ENCODE assay signal across 19 cellular contexts in the genomic region with DNA sequence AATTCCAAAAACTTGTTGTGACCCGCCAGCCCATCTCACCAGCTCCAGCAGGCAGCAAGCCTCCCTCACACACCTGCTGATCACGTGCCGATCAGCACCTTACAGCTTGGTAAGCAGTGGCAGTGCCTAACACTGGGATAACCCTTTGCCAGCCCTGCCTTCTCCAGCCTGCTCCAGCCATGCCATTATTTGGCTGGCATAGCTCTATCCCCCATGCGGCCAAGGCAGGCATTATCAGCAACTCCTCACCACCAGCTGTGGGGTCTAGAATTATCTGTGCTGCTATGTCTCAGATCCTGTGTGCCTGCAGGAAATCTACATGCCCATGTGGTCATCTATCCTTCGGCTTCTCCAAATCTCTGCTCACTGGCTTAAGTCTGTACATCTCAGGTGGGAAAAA.
"Had no signal": no experiment of that assay in that cellular context is flagged by ENCODE, and none has a peak within 500 bp of the region (broad histone marks: within the 10 kb centered on the region; RNA-seq: fewer than 3 reads in every experiment).

No MANE protein-coding gene starts in this region.

- H3K36me3 Mint-ChIP-seq: activated naive CD4-positive, alpha-beta T cell treated with anti-CD3 and anti-CD28 coated beads, Interleukin-2, amount 50 U/mL, for 24 hours had no signal

- H3K4me1 ChIP-seq: ascending aorta, gastrocnemius medialis had no signal

- H3K27ac ChIP-seq: ascending aorta, coronary artery, gastrocnemius medialis had no signal

- H3K27ac Mint-ChIP-seq: activated naive CD4-positive, alpha-beta T cell treated with anti-CD3 and anti-CD28 coated beads, Interleukin-2, amount 50 U/mL, for 24 hours; progenitor cell of endocrine pancreas had no signal

- H3K4me3 Mint-ChIP-seq: activated naive CD4-positive, alpha-beta T cell treated with anti-CD3 and anti-CD28 coated beads, Interleukin-2, amount 50 U/mL, for 24 hours; neural crest cell had no signal

- H3K36me3 ChIP-seq: ascending aorta, gastrocnemius medialis had no signal

- H3K4me3 ChIP-seq: ascending aorta, coronary artery, gastrocnemius medialis had no signal

- DNase-seq: activated CD4-positive, alpha-beta T cell treated with anti-CD3 and anti-CD28 coated beads, Interleukin-2, amount 50 U/mL, for 1 hour; activated CD8-positive, alpha-beta memory T cell treated with anti-CD3 and anti-CD28 coated beads for 24 hours; activated CD8-positive, alpha-beta memory T cell treated with anti-CD3 and anti-CD28 coated beads, Interleukin-2, amount 50 U/mL, for 48 hours; activated effector memory CD4-positive, alpha-beta T cell treated with Interleukin-2 at 50 U/mL for 16 hours; activated T-cell treated with anti-CD3 and anti-CD28 coated beads, Interleukin-2, amount 50 U/mL, for 48 hours; erythroblast; gastrocnemius medialis; head of caudate nucleus; left ventricle myocardium superior; stimulated activated CD4-positive, alpha-beta T cell treated with anti-CD3 and anti-CD28 coated beads, Interleukin-12 subunit alpha, Interleukin-12 subunit beta, amount 100 ng/mL, for 4 hours; stimulated activated CD4-positive, alpha-beta T cell treated with anti-CD3 and anti-CD28 coated beads, Interleukin-1b, Interleukin-23, amount 100 ng/mL, for 48 hours; stimulated activated CD8-positive, alpha-beta memory T cell treated with anti-CD3 and anti-CD28 coated beads, Interleukin-4, amount 100 ng/mL, for 48 hours; stimulated activated naive CD4-positive, alpha-beta T cell had no signal

- H3K9me3 Mint-ChIP-seq: activated naive CD4-positive, alpha-beta T cell treated with anti-CD3 and anti-CD28 coated beads, Interleukin-2, amount 50 U/mL, for 24 hours; neural crest cell had no signal

- H3K9me3 ChIP-seq: ascending aorta, gastrocnemius medialis had no signal

- H3K27me3 ChIP-seq: ascending aorta had no signal

- H3K4me1 Mint-ChIP-seq: activated naive CD4-positive, alpha-beta T cell treated with anti-CD3 and anti-CD28 coated beads, Interleukin-2, amount 50 U/mL, for 24 hours had no signal

- ATAC-seq: activated CD4-positive, CD25-positive, alpha-beta regulatory T cell treated with anti-CD3 and anti-CD28 coated beads, Interleukin-2, amount 50 U/mL, for 24 hours; gastrocnemius medialis; left ventricle myocardium superior had no signal
